In genomic region chr1:107950434-107950833, GRCh38 we compare ENCODE assay signal across 18 cellular contexts. TPM values are rescaled to one million over a fixed set of nuclear protein-coding genes. Genes with fewer than 3 reads are reported as not detected.
DNase-seq lines count a peak whose midpoint lies in the region; ATAC-seq and TF ChIP-seq lines count a peak whose summit lies in the region.
"Had no signal": no experiment of that assay in that cellular context is flagged by ENCODE, and none has a peak within 500 bp of the region (broad histone marks: within the 10 kb centered on the region; RNA-seq: fewer than 3 reads in every experiment).

No MANE protein-coding gene starts in this region.

- peak overlapping the region in 1 of 2 donors; percentile 28 for H3K27ac Mint-ChIP-seq in stimulated activated naive CD8-positive, alpha-beta T cell treated with anti-CD3 and anti-CD28 coated beads, Interleukin-15, amount 100 ng/mL, for 72 hours
- peak overlapping the region; percentile 11 to 80 for H3K27ac Mint-ChIP-seq in effector memory CD8-positive, alpha-beta T cell
- H3K27ac Mint-ChIP-seq in CD14-positive monocyte = peak overlapping the region in 1 of 7 donors; percentile 31
- H3K27ac Mint-ChIP-seq in glutamatergic neuron (ENCODE audit: unreplicated experiment) = no peak overlapping the region
- H3K27ac Mint-ChIP-seq: activated T-helper 1 cell treated with anti-CD3 and anti-CD28 coated beads, Interleukin-12 subunit alpha, Interleukin-12 subunit beta, Interleukin-2, Interleukin-4 antibody, amounts not matched to agents 30 ng/mL and 10 ng/mL and 1 ng/mL, durations not matched to agents 14 hours and 24 hours and 36 hours; HFFc6 had no signal

- TF ChIP-seq CTCF in CD14-positive monocyte (IDR thresholded peaks at IDR 0.05) = no peak
- TF ChIP-seq CTCF in glutamatergic neuron (IDR thresholded peaks at IDR 0.05; ENCODE audit: partially characterized antibody, unreplicated experiment) = no peak
- no peak for TF ChIP-seq CTCF in stomach (IDR thresholded peaks at IDR 0.05)

- no peaks in the 10 kb centered on the region for H3K36me3 ChIP-seq in stomach
- H3K36me3 ChIP-seq: breast epithelium had no signal

- no peak overlapping the region for H3K27ac ChIP-seq in stomach
- H3K27ac ChIP-seq: breast epithelium, dorsolateral prefrontal cortex had no signal

- peaks cover 4 to 10% (median 8%) of the 10 kb centered on the region in 4 donors for H3K4me1 ChIP-seq in stomach

- no peaks in the 10 kb centered on the region for H3K9me3 ChIP-seq in stomach
- H3K9me3 ChIP-seq: breast epithelium, mucosa of descending colon had no signal

- intact Hi-C loops in CD14-positive monocyte (cut with micrococcal nuclease) = no loop called here
- intact Hi-C loops in stomach (cut with DNase I; ENCODE audit: low total_unique reads) = no loop called here

- peak; percentile 6 for ATAC-seq in stimulated activated naive CD8-positive, alpha-beta T cell treated with anti-CD3 and anti-CD28 coated beads, Interleukin-15, Interleukin-2, amounts not matched to agents 100 U/mL and 50 U/mL, for 24 hours
- no peak for ATAC-seq in stimulated activated naive CD8-positive, alpha-beta T cell treated with anti-CD3 and anti-CD28 coated beads, Interleukin-15, amount 100 ng/mL, for 72 hours
- peak; percentile 56 for ATAC-seq in effector memory CD8-positive, alpha-beta T cell (replicated peaks)
- ATAC-seq: esophagus mucosa, left lobe of liver, mucosa of descending colon had no signal

- no peak for TF ChIP-seq EP300 in stomach (IDR thresholded peaks at IDR 0.05)

- no peaks in the 10 kb centered on the region for H3K36me3 Mint-ChIP-seq in effector memory CD8-positive, alpha-beta T cell (ENCODE audit: insufficient read depth)
- H3K36me3 Mint-ChIP-seq in CD14-positive monocyte (peaks cover 2 to 4% of the 10 kb centered on the region in 2 donors), glutamatergic neuron (ENCODE audit: unreplicated experiment) (no peaks in the 10 kb centered on the region)
- H3K36me3 Mint-ChIP-seq: T-cell had no signal

- no peaks in the 10 kb centered on the region for H3K9me3 Mint-ChIP-seq in stimulated activated naive CD8-positive, alpha-beta T cell treated with anti-CD3 and anti-CD28 coated beads, Interleukin-15, amount 100 ng/mL, for 72 hours
- no peaks in the 10 kb centered on the region for H3K9me3 Mint-ChIP-seq in effector memory CD8-positive, alpha-beta T cell
- H3K9me3 Mint-ChIP-seq in CD14-positive monocyte (peaks cover 0 to 2% (median 0%) of the 10 kb centered on the region in 7 donors), glutamatergic neuron (ENCODE audit: unreplicated experiment) (peaks cover 4% of the 10 kb centered on the region)
- H3K9me3 Mint-ChIP-seq: activated T-helper 1 cell treated with anti-CD3 and anti-CD28 coated beads, Interleukin-12 subunit alpha, Interleukin-12 subunit beta, Interleukin-2, Interleukin-4 antibody, amounts not matched to agents 30 ng/mL and 10 ng/mL and 1 ng/mL, durations not matched to agents 14 hours and 24 hours and 36 hours; HFFc6; T-cell had no signal

- no peak overlapping the region for H3K4me3 Mint-ChIP-seq in stimulated activated naive CD8-positive, alpha-beta T cell treated with anti-CD3 and anti-CD28 coated beads, Interleukin-15, amount 100 ng/mL, for 72 hours
- H3K4me3 Mint-ChIP-seq in effector memory CD8-positive, alpha-beta T cell = peak overlapping the region; percentile 24 to 38
- no peak overlapping the region for H3K4me3 Mint-ChIP-seq in CD14-positive monocyte
- no peak overlapping the region for H3K4me3 Mint-ChIP-seq in glutamatergic neuron (ENCODE audit: unreplicated experiment)
- H3K4me3 Mint-ChIP-seq: activated T-helper 1 cell treated with anti-CD3 and anti-CD28 coated beads, Interleukin-12 subunit alpha, Interleukin-12 subunit beta, Interleukin-2, Interleukin-4 antibody, amounts not matched to agents 30 ng/mL and 10 ng/mL and 1 ng/mL, durations not matched to agents 14 hours and 24 hours and 36 hours; HFFc6; T-cell had no signal

- H3K4me1 Mint-ChIP-seq in stimulated activated naive CD8-positive, alpha-beta T cell treated with anti-CD3 and anti-CD28 coated beads, Interleukin-15, amount 100 ng/mL, for 72 hours = peaks cover 34% of the 10 kb centered on the region
- H3K4me1 Mint-ChIP-seq in effector memory CD8-positive, alpha-beta T cell (ENCODE audit: low read depth in 2 of 2) = peaks cover 25 to 60% of the 10 kb centered on the region in 2 donors
- H3K4me1 Mint-ChIP-seq in CD14-positive monocyte (peaks cover 60% of the 10 kb centered on the region), glutamatergic neuron (ENCODE audit: low read depth, unreplicated experiment) (peaks cover 29% of the 10 kb centered on the region)

- no peaks in the 10 kb centered on the region for H3K27me3 ChIP-seq in stomach
- H3K27me3 ChIP-seq: breast epithelium, dorsolateral prefrontal cortex had no signal

- WGBS in stomach, 5 donors = 68 to 80% (median 75%) methylated on average over 4 of the region's 4 CpGs

- TF ChIP-seq POLR2A in stomach (IDR thresholded peaks at IDR 0.05) = no peak

- H3K27me3 Mint-ChIP-seq in stimulated activated naive CD8-positive, alpha-beta T cell treated with anti-CD3 and anti-CD28 coated beads, Interleukin-15, amount 100 ng/mL, for 72 hours = no peaks in the 10 kb centered on the region
- H3K27me3 Mint-ChIP-seq in effector memory CD8-positive, alpha-beta T cell = no peaks in the 10 kb centered on the region
- H3K27me3 Mint-ChIP-seq in CD14-positive monocyte (ENCODE audit: low read depth in 3 of 3) = no peaks in the 10 kb centered on the region
- H3K27me3 Mint-ChIP-seq in glutamatergic neuron (ENCODE audit: unreplicated experiment) = peaks cover 6% of the 10 kb centered on the region
- H3K27me3 Mint-ChIP-seq: T-cell had no signal

- DNase-seq in stimulated activated naive CD8-positive, alpha-beta T cell treated with anti-CD3 and anti-CD28 coated beads, Interleukin-15, Interleukin-2, amounts not matched to agents 100 U/mL and 50 U/mL, for 24 hours = no peak
- no peak for DNase-seq in stimulated activated naive CD8-positive, alpha-beta T cell treated with anti-CD3 and anti-CD28 coated beads, Interleukin-15, amount 100 ng/mL, for 72 hours
- peak; percentile 47 for DNase-seq in NCI-H2171 (lab: John Stamatoyannopoulos, UW)
- DNase-seq in effector memory CD8-positive, alpha-beta T cell = no peak
- DNase-seq in CD14-positive monocyte (ENCODE audit: low spot score) = no peak
- DNase-seq in SHP77 treated with DMSO at 0.1 percent for 48 hours (lab: John Stamatoyannopoulos, UW) = no peak
- DNase-seq in glutamatergic neuron = no peak
- no peak for DNase-seq in stomach
- DNase-seq: dorsolateral prefrontal cortex; HFFc6; Kasumi-1; mucosa of descending colon; stimulated activated CD4-positive, alpha-beta T cell treated with anti-CD3 and anti-CD28 coated beads, Interleukin-2, amount 100 ng/mL, for 24 hours; T-cell had no signal

- no peak overlapping the region for H3K4me3 ChIP-seq in stomach
- H3K4me3 ChIP-seq: breast epithelium, dorsolateral prefrontal cortex, mucosa of descending colon had no signal

RNA-seq across cellular contexts. Expression of gene VAV3, which starts 14.5 kb away (rescaled TPM):
- polyA plus RNA-seq in CD14-positive monocyte (1 to 10 TPM; 5.4 to 9.2 TPM), stomach (10 to 100 TPM in 1 of 3 donors, 1 to 10 TPM in 2; 6.5 to 19.2 (median 6.6) TPM)
- total RNA-seq in glutamatergic neuron (ENCODE audit: unreplicated experiment) (25.8 TPM), stomach (10 to 100 TPM in 2 of 5 donors, 1 to 10 TPM in 3; 5.7 to 29.3 (median 7.1) TPM)
- total RNA-seq: HFFc6 had no signal

Comparison
In these comparisons a context has a peak if more than half of its experiments do, and no peak if none do; other contexts are left out.
1. H3K4me3 Mint-ChIP-seq: peak in effector memory CD8-positive, alpha-beta T cell (2 of 2); none in stimulated activated naive CD8-positive, alpha-beta T cell treated with anti-CD3 and anti-CD28 coated beads, Interleukin-15, amount 100 ng/mL, for 72 hours (0 of 2), CD14-positive monocyte (0 of 2) and glutamatergic neuron (single experiment).